8 cellular contexts compared by ENCODE assay signal in genomic region chr11:47766363-47767227, GRCh38. TPM values are rescaled to one million over a fixed set of nuclear protein-coding genes. Genes with fewer than 3 reads are reported as not detected.
DNase-seq lines count a peak whose midpoint lies in the region; TF ChIP-seq lines count a peak whose summit lies in the region.

No MANE protein-coding gene starts in this region.

- peak overlapping the region; percentile 98 for H3K9ac ChIP-seq in GM23248

- H3K79me2 ChIP-seq in GM23248 (ENCODE audit: insufficient read depth), result peaks cover 54% of the 10 kb centered on the region

- peak; percentile 53 for DNase-seq in GM10266 (ENCODE audit: extremely low spot score)
- peak; percentile 85 for DNase-seq in GM23248
- peak; percentile 56 for DNase-seq in LHCN-M2 (ENCODE audit: low read depth)
- peak; percentile 27 for DNase-seq in WERI-Rb-1
- peak; percentile 68 for DNase-seq in breast epithelium (ENCODE audit: low spot score in 2 of 2)
- DNase-seq in inferior parietal cortex (ENCODE audit: extremely low spot score), result peak; percentile 69
- peak; percentile 93 for DNase-seq in spleen
- DNase-seq in iPS-NIHi11 (ENCODE audit: low spot score), result no peak

- peak overlapping the region; percentile 94 for H3K4me2 ChIP-seq in GM23248 (ENCODE audit: unreplicated experiment)

- H3K27ac ChIP-seq in GM23248 (peak overlapping the region; percentile 93), WERI-Rb-1 (peak overlapping the region; percentile 93), breast epithelium (peak overlapping the region; percentile 99 to 100), spleen (peak overlapping the region; percentile 96 to 100 (median 100))

- in situ Hi-C loops in GM23248 (cut with MboI), result no loop called here

- H3K9me2 ChIP-seq in GM23248 (ENCODE audit: insufficient read depth), result no peaks in the 10 kb centered on the region

- intact Hi-C loops in breast epithelium (cut with DNase I; ENCODE audit: low total_unique reads) (no loop called here), spleen (cut with DNase I; ENCODE audit: low total_unique reads) (no loop called here)

- WGBS in GM23248 (ENCODE audit: low coverage in 1 of 2, low lambda C conversion rate in 2 of 2, missing lambda C conversion rate in 2 of 2), 2 experiments, result 1% methylated on average over 51 to 69 of the region's 73 CpGs
- 0 to 1% (median 0%) methylated on average over 35 to 73 of the region's 73 CpGs for WGBS in spleen, 5 donors

- peaks cover 13% of the 10 kb centered on the region for H3F3A ChIP-seq in GM23248 (ENCODE audit: insufficient read depth)

- H3K9me3 ChIP-seq in GM23248 (ENCODE audit: low read depth), result no peaks in the 10 kb centered on the region
- H3K9me3 ChIP-seq in WERI-Rb-1 (ENCODE audit: severe bottlenecking), result no peaks in the 10 kb centered on the region
- no peaks in the 10 kb centered on the region for H3K9me3 ChIP-seq in breast epithelium
- no peaks in the 10 kb centered on the region for H3K9me3 ChIP-seq in spleen

- TF ChIP-seq CTCF in GM10266 (IDR thresholded peaks at IDR 0.05; ENCODE audit: control insufficient read depth, insufficient read depth, low read depth, missing control alignments) (no peak), WERI-Rb-1 (IDR thresholded peaks at IDR 0.05; ENCODE audit: low read depth, low read length) (no peak), breast epithelium (IDR thresholded peaks at IDR 0.05) (no peak), spleen (IDR thresholded peaks at IDR 0.05 in 8 of 11, conservative IDR thresholded peaks at IDR 0.05 in 3 of 11) (no peak)

- H3K36me3 ChIP-seq in GM23248 (ENCODE audit: low read depth) (peaks cover 26% of the 10 kb centered on the region), WERI-Rb-1 (peaks cover 43% of the 10 kb centered on the region), breast epithelium (no peaks in the 10 kb centered on the region), spleen (peaks cover 0 to 35% (median 29%) of the 10 kb centered on the region in 6 donors)

- TF ChIP-seq POLR2A in breast epithelium (IDR thresholded peaks at IDR 0.05) (no peak), spleen (IDR thresholded peaks at IDR 0.05) (no peak)

- H2AFZ ChIP-seq in GM23248, result peak overlapping the region; percentile 21; the same call in 1 of the 2 replicates

- no peaks in the 10 kb centered on the region for H3K27me3 ChIP-seq in GM23248 (replicated peaks; ENCODE audit: insufficient read depth)
- no peaks in the 10 kb centered on the region for H3K27me3 ChIP-seq in WERI-Rb-1 (ENCODE audit: insufficient read depth, low read depth, severe bottlenecking)
- no peaks in the 10 kb centered on the region for H3K27me3 ChIP-seq in breast epithelium
- H3K27me3 ChIP-seq in spleen (replicated peaks in 1 of 7), result no peaks in the 10 kb centered on the region

- H3K4me3 ChIP-seq in GM23248 (peak overlapping the region; percentile 94), WERI-Rb-1 (ENCODE audit: low read depth, low read length) (peak overlapping the region; percentile 98), breast epithelium (peak overlapping the region; percentile 80 to 90 (median 90)), spleen (peak overlapping the region; percentile 49 to 91 (median 87))

- peaks cover 7% of the 10 kb centered on the region for H4K20me1 ChIP-seq in GM23248 (ENCODE audit: insufficient read depth)

- H3K4me1 ChIP-seq in GM23248 (ENCODE audit: insufficient read depth), result peaks cover 17% of the 10 kb centered on the region
- H3K4me1 ChIP-seq in breast epithelium, result peaks cover 0 to 6% of the 10 kb centered on the region in 2 donors
- peaks cover 12 to 43% (median 25%) of the 10 kb centered on the region in 6 donors for H3K4me1 ChIP-seq in spleen

RNA-seq across cellular contexts. Expression of gene FNBP4, which starts 0.5 kb away (rescaled TPM):
- total RNA-seq in GM23248 (2014; rRNA removed; shearing (Covaris generic)), result 33.1 and 42.6 TPM in 2 replicates
- polyA plus RNA-seq in GM23248 (2016; fragmentation: Nextera tagmentation; extraction: Ambion mirVana), result 29.0 and 34.3 TPM in 2 replicates
- total RNA-seq in LHCN-M2 (2014; rRNA removed), result 32.4 and 37.9 TPM in 2 replicates
- polyA plus RNA-seq in LHCN-M2 (2012), result 11.3 TPM
- 100 to 1,000 TPM; 109 to 227 (median 193) TPM for total RNA-seq in breast epithelium
- total RNA-seq in spleen, result 100 to 1,000 TPM; 114 to 217 (median 157) TPM
- 10 to 100 TPM; 32.0 to 59.2 (median 51.2) TPM for polyA plus RNA-seq in spleen

RNA-seq across cellular contexts. Expression of gene AGBL2, which starts 51.4 kb away (rescaled TPM):
- 0.63 and 2.7 TPM in 2 replicates for total RNA-seq in GM23248 (2014; rRNA removed; shearing (Covaris generic))
- polyA plus RNA-seq in GM23248 (2016; fragmentation: Nextera tagmentation; extraction: Ambion mirVana) (0.35 and 0.51 TPM in 2 replicates), spleen (1 to 10 TPM; 2.0 to 3.6 (median 2.9) TPM)
- total RNA-seq in LHCN-M2 (2014; rRNA removed) (0.38 and 0.92 TPM in 2 replicates), breast epithelium (1 to 10 TPM in 2 of 3 donors, under 1 TPM in 1; 0.16 to 3.2 (median 2.3) TPM), spleen (1 to 10 TPM; 1.1 to 5.1 (median 2.2) TPM)
- polyA plus RNA-seq in LHCN-M2 (2012), result 0.51 TPM
